ENCODE assay signal across 1 cellular context in genomic region chr2:55618649-55619055, GRCh38.
TF ChIP-seq lines count a peak whose summit lies in the region.

No MANE protein-coding gene starts in this region.

TF ChIP-seq in HepG2, 621 proteins besides CTCF, POLR2A, EP300 and RAD21 (continued from another document and continues in another):
- TF ChIP-seq ZNF407 (CRISPR knock-in tag; IDR thresholded peaks at IDR 0.05; ENCODE audit: not compliant biosample characterization) (no peak), TBP (CRISPR knock-in tag; IDR thresholded peaks at IDR 0.05) (no peak), SALL2 (CRISPR knock-in tag; IDR thresholded peaks at IDR 0.05) (0 out of 2 replicates have a peak, but pooled peaks have one; percentile 73), FOXC1 (CRISPR knock-in tag; IDR thresholded peaks at IDR 0.05; ENCODE audit: borderline replicate concordance) (no peak), HOXA7 (CRISPR knock-in tag; IDR thresholded peaks at IDR 0.05) (no peak), NFYB (CRISPR knock-in tag; IDR thresholded peaks at IDR 0.05) (no peak; the same call in 1 of the 2 replicates), PRPF4 (IDR thresholded peaks at IDR 0.05; ENCODE audit: low read depth, low read length, poor library complexity, severe bottlenecking) (no peak), TCF7 (IDR thresholded peaks at IDR 0.05; ENCODE audit: low read depth) (no peak), ZNF556 (CRISPR knock-in tag; IDR thresholded peaks at IDR 0.05; ENCODE audit: borderline replicate concordance) (no peak), FOXP4 (CRISPR knock-in tag; IDR thresholded peaks at IDR 0.05) (peak; percentile 53; the same call in 1 of the 2 replicates), ZNF264 (CRISPR knock-in tag; IDR thresholded peaks at IDR 0.05) (no peak), NFE2L1 (CRISPR knock-in tag; IDR thresholded peaks at IDR 0.05; ENCODE audit: borderline replicate concordance) (no peak), ZNF512 (CRISPR knock-in tag; IDR thresholded peaks at IDR 0.05) (no peak), ZNF550 (CRISPR knock-in tag; IDR thresholded peaks at IDR 0.05; ENCODE audit: borderline replicate concordance) (no peak), ZNF580 (CRISPR knock-in tag; IDR thresholded peaks at IDR 0.05; ENCODE audit: borderline replicate concordance, low read depth) (peak; percentile 53; the same call in 1 of the 2 replicates), SMAD9 (CRISPR knock-in tag; IDR thresholded peaks at IDR 0.05) (no peak), ZNF329 (CRISPR knock-in tag; IDR thresholded peaks at IDR 0.05; ENCODE audit: low read depth) (no peak), ZNF781 (CRISPR knock-in tag; IDR thresholded peaks at IDR 0.05; ENCODE audit: borderline replicate concordance, not compliant biosample characterization) (no peak), ZNF724P (CRISPR knock-in tag; IDR thresholded peaks at IDR 0.05; ENCODE audit: borderline replicate concordance) (no peak), ZNF777 (CRISPR knock-in tag; IDR thresholded peaks at IDR 0.05) (no peak), ZFP90 (CRISPR knock-in tag; IDR thresholded peaks at IDR 0.05; ENCODE audit: borderline replicate concordance) (peak; percentile 63; the same call in 1 of the 2 replicates), HES4 (CRISPR knock-in tag; IDR thresholded peaks at IDR 0.05; ENCODE audit: borderline replicate concordance) (no peak), KDM5B (CRISPR knock-in tag; IDR thresholded peaks at IDR 0.05; ENCODE audit: borderline replicate concordance) (no peak), ZSCAN5A (CRISPR knock-in tag; IDR thresholded peaks at IDR 0.05; ENCODE audit: borderline replicate concordance) (no peak), ZFP36L2 (CRISPR knock-in tag; IDR thresholded peaks at IDR 0.05) (no peak), ZNF253 (CRISPR knock-in tag; IDR thresholded peaks at IDR 0.05; ENCODE audit: borderline replicate concordance) (no peak), PHF8 (CRISPR knock-in tag; IDR thresholded peaks at IDR 0.05) (no peak; the same call in 1 of the 2 replicates), ZNF576 (CRISPR knock-in tag; IDR thresholded peaks at IDR 0.05) (no peak), ZIK1 (CRISPR knock-in tag; IDR thresholded peaks at IDR 0.05; ENCODE audit: borderline replicate concordance, low read depth) (no peak), HBP1 (CRISPR knock-in tag; IDR thresholded peaks at IDR 0.05; ENCODE audit: low read depth) (no peak), HMGXB4 (CRISPR knock-in tag; IDR thresholded peaks at IDR 0.05; ENCODE audit: borderline replicate concordance in 1 of 2, low read depth in 1 of 2) (peak; percentile 41 to 58; a peak in 2 of 4 replicates), ADNP (CRISPR knock-in tag; IDR thresholded peaks at IDR 0.05) (no peak), GATAD2A (CRISPR knock-in tag; IDR thresholded peaks at IDR 0.05) (peak; percentile 29; the same call in 1 of the 2 replicates), ZNF841 (CRISPR knock-in tag; IDR thresholded peaks at IDR 0.05; ENCODE audit: borderline replicate concordance) (no peak), ZNF83 (CRISPR knock-in tag; IDR thresholded peaks at IDR 0.05; ENCODE audit: borderline replicate concordance) (no peak), ZNF746 (CRISPR knock-in tag; IDR thresholded peaks at IDR 0.05) (no peak), MYNN (CRISPR knock-in tag; IDR thresholded peaks at IDR 0.05; ENCODE audit: low read depth) (no peak), ZFY (CRISPR knock-in tag; IDR thresholded peaks at IDR 0.05) (peak; percentile 47; the same call in 1 of the 2 replicates), ZNF672 (CRISPR knock-in tag; IDR thresholded peaks at IDR 0.05) (no peak), MXD1 (CRISPR knock-in tag; IDR thresholded peaks at IDR 0.05) (no peak), GZF1 (CRISPR knock-in tag; IDR thresholded peaks at IDR 0.05) (no peak), XBP1 (CRISPR knock-in tag; IDR thresholded peaks at IDR 0.05) (peak; percentile 60; the same call in 1 of the 2 replicates), ARID3A (IDR thresholded peaks at IDR 0.05; ENCODE audit: low read depth, low read length) (no peak)
